Comparison of ENCODE assay signal across 8 cellular contexts in genomic region chr14:104687601-104688504, GRCh38. TPM values are rescaled to one million over a fixed set of nuclear protein-coding genes. Genes with fewer than 3 reads are reported as not detected.
DNase-seq lines count a peak whose midpoint lies in the region; ATAC-seq and TF ChIP-seq lines count a peak whose summit lies in the region.

No MANE protein-coding gene starts in this region.

- 0 out of 2 replicates have a peak, but pooled peaks cover 5% of the 10 kb centered on the region for H4K20me1 ChIP-seq in OCI-LY7 (ENCODE audit: insufficient read depth, low read length)

- peak overlapping the region; percentile 62 for H3K4me3 Mint-ChIP-seq in endodermal cell
- peak overlapping the region; percentile 12 for H3K4me3 Mint-ChIP-seq in natural killer cell treated with Interleukin-12 subunit alpha and Interleukin-12 subunit beta and Interleukin-15 and Interleukin-18, amount 100 ng/mL, for 72 hours

- BruUV-seq in OCI-LY7 (replicated peaks; lab: Mats Ljungman, UMichigan), result no TSS peak

- CTCF ChIA-PET in OCI-LY7 (lab: Charles Lee; ENCODE audit: unreplicated experiment), result no interaction called here

- H3K27ac Mint-ChIP-seq in endodermal cell, result peak overlapping the region; percentile 86
- no peak overlapping the region for H3K27ac Mint-ChIP-seq in natural killer cell treated with Interleukin-12 subunit alpha and Interleukin-12 subunit beta and Interleukin-15 and Interleukin-18, amount 100 ng/mL, for 72 hours

- peak overlapping the region; percentile 26 for H3K4me3 ChIP-seq in OCI-LY7 (ENCODE audit: low read depth, low read length, poor library complexity, severe bottlenecking)
- no peak overlapping the region for H3K4me3 ChIP-seq in endodermal cell (ENCODE audit: low read length)

- H3K4me1 Mint-ChIP-seq in endodermal cell, result peaks cover 21% of the 10 kb centered on the region
- peaks cover 10 to 18% of the 10 kb centered on the region in 2 donors for H3K4me1 Mint-ChIP-seq in natural killer cell treated with Interleukin-12 subunit alpha and Interleukin-12 subunit beta and Interleukin-15 and Interleukin-18, amount 100 ng/mL, for 72 hours (ENCODE audit: low read depth in 2 of 2)

- peaks cover 7% of the 10 kb centered on the region for H3K9me3 Mint-ChIP-seq in endodermal cell
- no peaks in the 10 kb centered on the region for H3K9me3 Mint-ChIP-seq in natural killer cell treated with Interleukin-12 subunit alpha and Interleukin-12 subunit beta and Interleukin-15 and Interleukin-18, amount 100 ng/mL, for 72 hours

- H3K9me3 ChIP-seq in OCI-LY7 (ENCODE audit: low read length) (no peaks in the 10 kb centered on the region), endodermal cell (ENCODE audit: control insufficient read depth, low read length) (no peaks in the 10 kb centered on the region)

- peaks cover 51% of the 10 kb centered on the region for H3K4me1 ChIP-seq in OCI-LY7 (ENCODE audit: insufficient read depth, low read length, poor library complexity, severe bottlenecking)
- peaks cover 20% of the 10 kb centered on the region for H3K4me1 ChIP-seq in endodermal cell (ENCODE audit: control insufficient read depth, insufficient read depth, low read length)

- ATAC-seq in natural killer cell treated with Interleukin-12 subunit alpha and Interleukin-12 subunit beta and Interleukin-15 and Interleukin-18, amount 100 ng/mL, for 72 hours, result no peak
- no peak for ATAC-seq in GM19452 (IDR thresholded peaks at IDR 0.05; ENCODE audit: unreplicated experiment)

- TF ChIP-seq CTCF in OCI-LY7 (conservative IDR thresholded peaks at IDR 0.05; ENCODE audit: low read length) (no peak), endodermal cell (conservative IDR thresholded peaks at IDR 0.05) (no peak)

- intact Hi-C loops in OCI-LY7 (cut with micrococcal nuclease; ENCODE audit: unreplicated experiment), result no loop called here

- H3K27me3 Mint-ChIP-seq in endodermal cell (ENCODE audit: insufficient read depth), result no peaks in the 10 kb centered on the region
- peaks cover 0 to 6% of the 10 kb centered on the region in 2 donors for H3K27me3 Mint-ChIP-seq in natural killer cell treated with Interleukin-12 subunit alpha and Interleukin-12 subunit beta and Interleukin-15 and Interleukin-18, amount 100 ng/mL, for 72 hours

- H2AFZ ChIP-seq in OCI-LY7 (ENCODE audit: low read length), result no peak overlapping the region; the same call in 1 of the 2 replicates

- H3K36me3 ChIP-seq in OCI-LY7 (ENCODE audit: insufficient read depth, low read length) (no peaks in the 10 kb centered on the region; the same call in 1 of the 2 replicates), endodermal cell (ENCODE audit: control insufficient read depth, insufficient read depth, low read length) (peaks cover 5% of the 10 kb centered on the region)

- H3K27ac ChIP-seq in OCI-LY7 (ENCODE audit: low read depth, low read length, poor library complexity, severe bottlenecking) (peak overlapping the region; percentile 67), endodermal cell (ENCODE audit: low read depth, low read length) (no peak overlapping the region)

- DNase-seq in NCI-H2081 (lab: John Stamatoyannopoulos, UW) (peak; percentile 48 to 71), NCI-H2081 treated with DMSO at 0.1 percent for 48 hours (lab: John Stamatoyannopoulos, UW) (no peak), OCI-LY7 (ENCODE audit: low spot score) (no peak), endodermal cell (peak; percentile 83), NCI-H1436 treated with DMSO at 0.1 percent for 48 hours (lab: John Stamatoyannopoulos, UW) (no peak), NCI-H187 treated with DMSO at 0.1 percent for 48 hours (lab: John Stamatoyannopoulos, UW) (no peak)
- no peak for DNase-seq in natural killer cell treated with Interleukin-12 subunit alpha and Interleukin-12 subunit beta and Interleukin-15 and Interleukin-18, amount 100 ng/mL, for 72 hours (ENCODE audit: low spot score)

- H3K27me3 ChIP-seq in endodermal cell (ENCODE audit: control insufficient read depth, insufficient read depth, low read length, poor library complexity, severe bottlenecking), result no peaks in the 10 kb centered on the region

- H3K4me2 ChIP-seq in OCI-LY7 (ENCODE audit: low read length), result peak overlapping the region; percentile 81

- H3K36me3 Mint-ChIP-seq in endodermal cell (ENCODE audit: low read depth), result no peaks in the 10 kb centered on the region
- H3K36me3 Mint-ChIP-seq in natural killer cell treated with Interleukin-12 subunit alpha and Interleukin-12 subunit beta and Interleukin-15 and Interleukin-18, amount 100 ng/mL, for 72 hours, result no peaks in the 10 kb centered on the region

- no peak overlapping the region for H3K9ac ChIP-seq in endodermal cell (ENCODE audit: extremely low read depth, low read length, poor library complexity, severe bottlenecking)

- H3K79me2 ChIP-seq in OCI-LY7 (ENCODE audit: insufficient read depth, low read depth, low read length), result peaks cover 14% of the 10 kb centered on the region; the same call in 1 of the 2 replicates

- H3K9me2 ChIP-seq in OCI-LY7 (ENCODE audit: insufficient read depth, low read length), result no peaks in the 10 kb centered on the region

- POLR2A ChIA-PET in OCI-LY7 (lab: Charles Lee), result interaction anchor here (2.2 kb wide), 1 partner anchor 30 kb away, joined by 11 read pairs; no protein-coding TSS in a partner anchor

- 80 to 85% methylated on average over 18 to 31 of the region's 31 CpGs for WGBS in endodermal cell (ENCODE audit: insufficient coverage in 1 of 2, insufficient read length in 1 of 2), 2 experiments

RNA-seq across cellular contexts. Expression of gene INF2, which starts 1.6 kb away (rescaled TPM):
- total RNA-seq in OCI-LY7 (2014; rRNA removed; shearing (Covaris generic)), result 32.7 and 39.4 TPM in 2 replicates
- total RNA-seq in OCI-LY7 (2022) (43.4 and 51.6 TPM in 2 replicates), endodermal cell (100 to 1,000 TPM in 1 of 2 donors, 10 to 100 TPM in 1; 99.7 to 114 TPM)
- 35.2 TPM for polyA plus RNA-seq in endodermal cell (2013, experiment 1 of 2)
- polyA plus RNA-seq in endodermal cell (2013, experiment 2 of 2), result 35.8 TPM
- 10 to 100 TPM; 19.2 to 44.9 TPM for total RNA-seq in natural killer cell treated with Interleukin-12 subunit alpha and Interleukin-12 subunit beta and Interleukin-15 and Interleukin-18, amount 100 ng/mL, for 72 hours

RNA-seq across cellular contexts. Expression of gene ADSS1, which starts 36.2 kb away (rescaled TPM):
- total RNA-seq in OCI-LY7 (2014; rRNA removed; shearing (Covaris generic)), result not detected in 2 replicates
- total RNA-seq in OCI-LY7 (2022), result 2.1 and 2.8 TPM in 2 replicates
- 10 to 100 TPM; 15.8 to 31.0 TPM for total RNA-seq in endodermal cell
- polyA plus RNA-seq in endodermal cell (2013, experiment 1 of 2), result 16.1 TPM
- polyA plus RNA-seq in endodermal cell (2013, experiment 2 of 2), result 14.1 TPM
- under 1 TPM; 0.50 to 0.61 TPM for total RNA-seq in natural killer cell treated with Interleukin-12 subunit alpha and Interleukin-12 subunit beta and Interleukin-15 and Interleukin-18, amount 100 ng/mL, for 72 hours

Comparison
In these comparisons a context has a peak if more than half of its experiments do, and no peak if none do; other contexts are left out.
1. DNase-seq: peak in NCI-H2081 (2 of 2) and endodermal cell (single experiment); none in NCI-H2081 treated with DMSO at 0.1 percent for 48 hours (single experiment), OCI-LY7 (single experiment), natural killer cell treated with Interleukin-12 subunit alpha and Interleukin-12 subunit beta and Interleukin-15 and Interleukin-18, amount 100 ng/mL, for 72 hours (single experiment), NCI-H1436 treated with DMSO at 0.1 percent for 48 hours (single experiment) and NCI-H187 treated with DMSO at 0.1 percent for 48 hours (single experiment).
2. RNA of gene ADSS1, which starts 36.2 kb away (total RNA-seq): 15.8 to 31.0 TPM in endodermal cell; 2.1 to 2.8 TPM in OCI-LY7 and 0.50 to 0.61 TPM in natural killer cell treated with Interleukin-12 subunit alpha and Interleukin-12 subunit beta and Interleukin-15 and Interleukin-18, amount 100 ng/mL, for 72 hours; every median in the first group is over 4 times any median in the second.